ENCODE assay signal across 8 cellular contexts in the genomic region with DNA sequence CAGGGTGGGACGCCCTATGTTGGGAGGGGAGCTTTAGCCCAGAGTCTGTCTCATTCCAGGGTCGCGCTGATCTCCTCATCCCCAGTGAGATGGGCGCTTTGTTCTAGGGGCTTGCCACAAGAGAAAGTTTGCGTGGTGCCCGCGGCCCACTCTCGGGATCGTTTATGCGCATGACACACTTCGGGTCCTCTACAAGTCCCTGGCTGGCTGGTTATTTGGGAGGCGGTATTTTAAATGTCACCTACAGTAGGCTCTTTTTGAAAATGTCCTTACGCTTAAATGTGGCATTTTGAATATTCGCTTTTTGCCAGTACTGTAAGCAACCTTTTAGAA. TPM values are rescaled to one million over a fixed set of nuclear protein-coding genes. Genes with fewer than 3 reads are reported as not detected.
A peak's percentile ranks its signal among the peaks of the same experiment; 100 is the strongest.
DNase-seq lines count a peak whose midpoint lies in the region; ATAC-seq and TF ChIP-seq lines count a peak whose summit lies in the region.

No MANE protein-coding gene starts in this region.

- CTCF ChIA-PET in Calu3 (lab: Charles Lee): no interaction called here
- CTCF ChIA-PET in OCI-LY7 (lab: Charles Lee; ENCODE audit: unreplicated experiment): no interaction called here
- CTCF ChIA-PET in mammary epithelial cell (lab: Charles Lee; ENCODE audit: low non-redundant PET): no interaction called here

- H3K9me2 ChIP-seq in GM23248 (ENCODE audit: insufficient read depth): no peaks in the 10 kb centered on the region
- no peaks in the 10 kb centered on the region for H3K9me2 ChIP-seq in OCI-LY7 (ENCODE audit: insufficient read depth, low read length)

- in situ Hi-C loops in GM23248 (cut with MboI): no loop called here
- in situ Hi-C loops in mammary epithelial cell (cut with MboI; ENCODE audit: low sequenced_read_pairs in 2 of 2): no loop called here

- H3K4me1 Mint-ChIP-seq in Calu3 (ENCODE audit: low read depth, unreplicated experiment): peaks cover 9% of the 10 kb centered on the region

- no peak overlapping the region for H3K27ac Mint-ChIP-seq in Calu3 (ENCODE audit: unreplicated experiment)

- no peak overlapping the region for H3K4me3 Mint-ChIP-seq in Calu3 (ENCODE audit: low read depth, unreplicated experiment)

- 0 out of 2 replicates have a peak, but pooled peaks cover 6% of the 10 kb centered on the region for H4K20me1 ChIP-seq in GM23248 (ENCODE audit: insufficient read depth)
- H4K20me1 ChIP-seq in OCI-LY7 (ENCODE audit: insufficient read depth, low read length): peaks cover 20% of the 10 kb centered on the region; the same call in 1 of the 2 replicates
- no peaks in the 10 kb centered on the region for H4K20me1 ChIP-seq in mammary epithelial cell (ENCODE audit: insufficient read depth, low read length)

- BruUV-seq in Calu3 (replicated peaks; lab: Mats Ljungman, UMichigan) (no TSS peak), OCI-LY7 (replicated peaks; lab: Mats Ljungman, UMichigan) (no TSS peak), mammary epithelial cell (replicated peaks; lab: Mats Ljungman, UMichigan) (no TSS peak)

- H3K9ac ChIP-seq in GM23248 (peak overlapping the region; percentile 100), mammary epithelial cell (ENCODE audit: insufficient read depth, low read length) (peak overlapping the region; percentile 86)

- H3K27me3 Mint-ChIP-seq in Calu3 (ENCODE audit: unreplicated experiment): no peaks in the 10 kb centered on the region

- DNase-seq in Calu3: peak; percentile 5
- peak; percentile 79 for DNase-seq in GM23248
- peak; percentile 24 for DNase-seq in OCI-LY7 (ENCODE audit: low spot score)
- peak; percentile 9 for DNase-seq in mammary epithelial cell
- no peak for DNase-seq in right lobe of liver
- DNase-seq in stomach: peak; percentile 26
- no peak for DNase-seq in NCI-H510A treated with DMSO at 0.1 percent for 48 hours (lab: John Stamatoyannopoulos, UW)
- no peak for DNase-seq in NCI-H187 (lab: John Stamatoyannopoulos, UW)

- H3K36me3 Mint-ChIP-seq in Calu3 (ENCODE audit: insufficient read depth, unreplicated experiment): no peaks in the 10 kb centered on the region

- H2AFZ ChIP-seq in GM23248: peak overlapping the region; percentile 79
- H2AFZ ChIP-seq in OCI-LY7 (ENCODE audit: low read length): peak overlapping the region; percentile 95
- peak overlapping the region; percentile 95 for H2AFZ ChIP-seq in mammary epithelial cell (ENCODE audit: low read depth, low read length)

- no peaks in the 10 kb centered on the region for H3K27me3 ChIP-seq in GM23248 (replicated peaks; ENCODE audit: insufficient read depth)
- H3K27me3 ChIP-seq in mammary epithelial cell (ENCODE audit: insufficient read depth, low read length): no peaks in the 10 kb centered on the region
- no peaks in the 10 kb centered on the region for H3K27me3 ChIP-seq in right lobe of liver
- H3K27me3 ChIP-seq in stomach: no peaks in the 10 kb centered on the region

- peak overlapping the region; percentile 98 for H3K4me3 ChIP-seq in GM23248
- peak overlapping the region; percentile 99 for H3K4me3 ChIP-seq in OCI-LY7 (ENCODE audit: low read depth, low read length, poor library complexity, severe bottlenecking)
- peak overlapping the region; percentile 81 to 96 (median 90) for H3K4me3 ChIP-seq in mammary epithelial cell (replicated peaks in 1 of 3; ENCODE audit: insufficient read depth in 1 of 3, low read depth in 2 of 3, low read length in 3 of 3)
- peak overlapping the region; percentile 85 to 96 (median 95) for H3K4me3 ChIP-seq in right lobe of liver
- peak overlapping the region; percentile 65 to 95 (median 92) for H3K4me3 ChIP-seq in stomach

- 0 to 2% methylated on average over 14 of the region's 14 CpGs for WGBS in GM23248 (ENCODE audit: low coverage in 1 of 2, low lambda C conversion rate in 2 of 2, missing lambda C conversion rate in 2 of 2), 2 experiments
- 0% methylated on average over 11 of the region's 14 CpGs for WGBS in mammary epithelial cell (ENCODE audit: low coverage, missing lambda C conversion rate)
- WGBS in right lobe of liver (ENCODE audit: insufficient coverage, low coverage, low lambda C conversion rate, missing lambda C conversion rate): 0% methylated on average over 13 of the region's 14 CpGs
- WGBS in stomach, 5 donors: 0 to 1% (median 0%) methylated on average over 12 to 14 of the region's 14 CpGs

- no peak for TF ChIP-seq EP300 in stomach (IDR thresholded peaks at IDR 0.05)

- H3K9me3 ChIP-seq in GM23248 (ENCODE audit: low read depth): no peaks in the 10 kb centered on the region
- H3K9me3 ChIP-seq in OCI-LY7 (ENCODE audit: low read length): no peaks in the 10 kb centered on the region
- H3K9me3 ChIP-seq in mammary epithelial cell (replicated peaks; ENCODE audit: insufficient read depth, low read length): no peaks in the 10 kb centered on the region
- H3K9me3 ChIP-seq in right lobe of liver: no peaks in the 10 kb centered on the region
- no peaks in the 10 kb centered on the region for H3K9me3 ChIP-seq in stomach

- H3K4me2 ChIP-seq in GM23248 (ENCODE audit: unreplicated experiment): peak overlapping the region; percentile 99
- peak overlapping the region; percentile 83 for H3K4me2 ChIP-seq in OCI-LY7 (ENCODE audit: low read length)
- peak overlapping the region; percentile 85 for H3K4me2 ChIP-seq in mammary epithelial cell (ENCODE audit: insufficient read depth, low read depth, low read length)

- H3K27ac ChIP-seq in GM23248 (peak overlapping the region; percentile 99), OCI-LY7 (ENCODE audit: low read depth, low read length, poor library complexity, severe bottlenecking) (peak overlapping the region; percentile 82), mammary epithelial cell (ENCODE audit: insufficient read depth, low read depth, low read length) (peak overlapping the region; percentile 78), right lobe of liver (peak overlapping the region; percentile 60 to 87 (median 80)), stomach (peak overlapping the region; percentile 86 to 96 (median 87))

- TF ChIP-seq CTCF in Calu3 (IDR thresholded peaks at IDR 0.05; ENCODE audit: unreplicated experiment) (no peak), OCI-LY7 (conservative IDR thresholded peaks at IDR 0.05; ENCODE audit: low read length) (no peak), mammary epithelial cell (conservative IDR thresholded peaks at IDR 0.05 in 1 of 2, IDR thresholded peaks at IDR 0.05 in 1 of 2; ENCODE audit: extremely low read depth in 1 of 2, insufficient read depth in 1 of 2, low read depth in 1 of 2, low read length in 2 of 2) (no peak), right lobe of liver (IDR thresholded peaks at IDR 0.05) (no peak), stomach (IDR thresholded peaks at IDR 0.05) (no peak)

- TF ChIP-seq POLR2A in right lobe of liver (IDR thresholded peaks at IDR 0.05): no peak
- no peak for TF ChIP-seq POLR2A in stomach (IDR thresholded peaks at IDR 0.05)

- POLR2A ChIA-PET in OCI-LY7 (lab: Charles Lee): interaction anchor here (0.6 to 1.6 kb wide), 10 partner anchors 10 to 970 kb away, joined by 3 to 10 read pairs (median 4); a partner anchor contains a TSS

- intact Hi-C loops in Calu3 (cut with micrococcal nuclease; ENCODE audit: unreplicated experiment): loop anchor here (5.0 to 10.0 kb wide), 2 partner anchors 65 to 183 kb away; a partner anchor contains a TSS
- intact Hi-C loops in OCI-LY7 (cut with micrococcal nuclease; ENCODE audit: unreplicated experiment): no loop called here
- intact Hi-C loops in mammary epithelial cell (cut with micrococcal nuclease): no loop called here
- intact Hi-C loops in right lobe of liver (cut with DNase I): no loop called here
- intact Hi-C loops in stomach (cut with DNase I; ENCODE audit: low total_unique reads): no loop called here

- no peaks in the 10 kb centered on the region for H3K9me3 Mint-ChIP-seq in Calu3 (ENCODE audit: low read depth, unreplicated experiment)

- dilution Hi-C loops in mammary epithelial cell (cut with HindIII; ENCODE audit: low sequenced_read_pairs): no loop called here

- H3K4me1 ChIP-seq in GM23248 (ENCODE audit: insufficient read depth): peaks cover 47% of the 10 kb centered on the region
- peaks cover 31% of the 10 kb centered on the region for H3K4me1 ChIP-seq in OCI-LY7 (ENCODE audit: insufficient read depth, low read length, poor library complexity, severe bottlenecking)
- H3K4me1 ChIP-seq in mammary epithelial cell (ENCODE audit: insufficient read depth, low read length): peaks cover 16% of the 10 kb centered on the region
- H3K4me1 ChIP-seq in right lobe of liver: peaks cover 0 to 24% (median 8%) of the 10 kb centered on the region in 4 donors
- peaks cover 24 to 60% (median 43%) of the 10 kb centered on the region in 4 donors for H3K4me1 ChIP-seq in stomach

- H3K36me3 ChIP-seq in GM23248 (ENCODE audit: low read depth) (peaks cover 18% of the 10 kb centered on the region; the same call in 1 of the 2 replicates), OCI-LY7 (ENCODE audit: insufficient read depth, low read length) (peaks cover 21% of the 10 kb centered on the region), mammary epithelial cell (ENCODE audit: insufficient read depth, low read length) (peaks cover 14% of the 10 kb centered on the region), right lobe of liver (peaks cover 0 to 5% (median 0%) of the 10 kb centered on the region in 4 donors), stomach (peaks cover 0 to 15% (median 14%) of the 10 kb centered on the region in 4 donors)

- H3K79me2 ChIP-seq in GM23248 (ENCODE audit: insufficient read depth): peaks cover 94% of the 10 kb centered on the region
- peaks cover 83% of the 10 kb centered on the region for H3K79me2 ChIP-seq in OCI-LY7 (ENCODE audit: insufficient read depth, low read depth, low read length)
- H3K79me2 ChIP-seq in mammary epithelial cell (ENCODE audit: insufficient read depth, low read length): peaks cover 93% of the 10 kb centered on the region

- peaks cover 21% of the 10 kb centered on the region for H3F3A ChIP-seq in GM23248 (ENCODE audit: insufficient read depth)

- peak; percentile 13 to 38 (median 22) for ATAC-seq in right lobe of liver

RNA-seq across cellular contexts. Expression of a gene that starts 0.5 kb away (rescaled TPM):
- total RNA-seq in Calu3 (2022) (30.7 and 37.1 TPM in 2 replicates), OCI-LY7 (2022) (25.3 and 30.7 TPM in 2 replicates), mammary epithelial cell (10 to 100 TPM; 38.2 to 46.7 TPM), right lobe of liver (10 to 100 TPM; 13.7 to 25.2 (median 18.1) TPM), stomach (10 to 100 TPM in 4 of 5 donors, 1 to 10 TPM in 1; 9.3 to 52.1 (median 16.8) TPM)
- 73.0 and 73.3 TPM in 2 replicates for total RNA-seq in GM23248 (2014; rRNA removed; shearing (Covaris generic))
- polyA plus RNA-seq in GM23248 (2016; fragmentation: Nextera tagmentation; extraction: Ambion mirVana) (105 and 108 TPM in 2 replicates), mammary epithelial cell (42.2 TPM), stomach (10 to 100 TPM; 11.0 to 15.5 (median 11.4) TPM)
- total RNA-seq in OCI-LY7 (2014; rRNA removed; shearing (Covaris generic)): 9.5 and 12.7 TPM in 2 replicates
- polyA minus RNA-seq in mammary epithelial cell: 15.3 TPM

RNA-seq across cellular contexts. Expression of a gene that starts 0.7 kb away (rescaled TPM):
- total RNA-seq in Calu3 (2022): 28.0 and 32.1 TPM in 2 replicates
- 102 and 117 TPM in 2 replicates for total RNA-seq in GM23248 (2014; rRNA removed; shearing (Covaris generic))
- 71.7 and 80.3 TPM in 2 replicates for polyA plus RNA-seq in GM23248 (2016; fragmentation: Nextera tagmentation; extraction: Ambion mirVana)
- 53.1 and 55.9 TPM in 2 replicates for total RNA-seq in OCI-LY7 (2014; rRNA removed; shearing (Covaris generic))
- total RNA-seq in OCI-LY7 (2022): 70.3 and 72.8 TPM in 2 replicates
- total RNA-seq in mammary epithelial cell: 10 to 100 TPM; 55.3 to 57.9 TPM
- 30.1 TPM for polyA plus RNA-seq in mammary epithelial cell
- 22.3 TPM for polyA minus RNA-seq in mammary epithelial cell
- total RNA-seq in right lobe of liver: 10 to 100 TPM in 4 of 6 experiments, 1 to 10 TPM in 2; 8.9 to 21.2 (median 13.1) TPM
- 10 to 100 TPM in 3 of 5 donors, 1 to 10 TPM in 2; 4.3 to 56.5 (median 18.3) TPM for total RNA-seq in stomach
- polyA plus RNA-seq in stomach: 10 to 100 TPM in 2 of 3 donors, 1 to 10 TPM in 1; 9.6 to 12.8 (median 12.5) TPM

RNA-seq across cellular contexts. Expression of a gene that starts 24.0 kb away (rescaled TPM):
- total RNA-seq in Calu3 (2022) (0.20 TPM in 1 of 2 replicates, not detected in the other), OCI-LY7 (2022) (0.90 and 1.2 TPM in 2 replicates), mammary epithelial cell (under 1 TPM; 0.50 to 0.82 TPM), right lobe of liver (1 to 10 TPM in 2 of 6 experiments, under 1 TPM in 3, not detected in 1; 0.24 to 6.9 (median 0.56) TPM), stomach (1 to 10 TPM in 1 of 5 donors, not detected in 4; 1.1 TPM)
- 0.63 and 1.2 TPM in 2 replicates for total RNA-seq in GM23248 (2014; rRNA removed; shearing (Covaris generic))
- polyA plus RNA-seq in GM23248 (2016; fragmentation: Nextera tagmentation; extraction: Ambion mirVana) (0.24 and 0.37 TPM in 2 replicates), mammary epithelial cell (0.15 TPM), stomach (1 to 10 TPM in 1 of 3 donors, under 1 TPM in 2; 0.28 to 1.6 (median 0.92) TPM)
- 0.35 TPM in 1 of 2 replicates, not detected in the other for total RNA-seq in OCI-LY7 (2014; rRNA removed; shearing (Covaris generic))
- polyA minus RNA-seq in mammary epithelial cell: not detected

Comparison
In these comparisons a context has a peak if more than half of its experiments do, and no peak if none do; other contexts are left out.
1. DNase-seq: peak in Calu3 (single experiment), GM23248 (single experiment), OCI-LY7 (single experiment), mammary epithelial cell (single experiment) and stomach (single experiment); none in right lobe of liver (0 of 3), NCI-H510A treated with DMSO at 0.1 percent for 48 hours (single experiment) and NCI-H187 (0 of 2).
2. Peak in every context shown above with its lines, with median percentiles within 50 percentile points of each other: H2AFZ ChIP-seq, H3K27ac ChIP-seq, H3K4me2 ChIP-seq and H3K4me3 ChIP-seq.